In the genomic region with DNA sequence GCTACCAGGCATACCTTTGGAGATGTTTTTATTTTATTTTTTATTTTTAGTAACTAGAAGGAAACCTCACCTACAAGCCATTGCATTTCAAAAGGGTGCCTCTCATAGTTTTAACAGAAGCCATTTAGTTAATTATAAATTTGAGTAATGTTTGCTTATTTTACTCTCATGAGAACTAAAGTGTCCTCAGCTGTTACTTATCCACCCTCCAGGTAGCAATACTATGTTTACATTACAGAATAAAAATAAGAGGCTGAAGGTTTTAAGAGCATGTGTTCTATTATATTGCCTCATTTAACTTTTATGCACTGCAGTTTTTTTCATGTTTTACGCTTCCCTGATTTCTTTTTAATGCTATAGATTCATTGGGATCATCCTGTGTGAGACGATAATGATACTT, we compare ENCODE assay signal across 18 cellular contexts.
"Had no signal": no experiment of that assay in that cellular context is flagged by ENCODE, and none has a peak within 500 bp of the region (broad histone marks: within the 10 kb centered on the region; RNA-seq: fewer than 3 reads in every experiment).

No MANE protein-coding gene starts in this region.

- H3K4me3 Mint-ChIP-seq: activated CD4-positive, alpha-beta T cell treated with anti-CD3 and anti-CD28 coated beads, Interleukin-2, amount 10 ng/mL, durations not matched to agents 7 days and 5 days; activated naive CD4-positive, alpha-beta T cell treated with anti-CD3 and anti-CD28 coated beads, Interleukin-2, amount 50 U/mL, for 24 hours; brain; central memory CD8-positive, alpha-beta T cell; nephron; stimulated activated naive B cell treated with anti-CD40 and anti-IgM and Interleukin-4, amounts not matched to agents 10 μg/mL and 1 μg/mL and 100 μg/mL, for 72 hours had no signal

- H3K4me1 ChIP-seq: gastrocnemius medialis, heart right ventricle, right lobe of liver, transverse colon had no signal

- ATAC-seq: gastrocnemius medialis; heart right ventricle; left lobe of liver; right lobe of liver; stimulated activated naive B cell treated with anti-CD40 and anti-IgM and Interleukin-4, amounts not matched to agents 10 μg/mL and 1 μg/mL and 100 μg/mL, for 72 hours had no signal

- H3K4me3 ChIP-seq: gastrocnemius medialis, heart right ventricle, right lobe of liver, transverse colon had no signal

- H3K27ac ChIP-seq: gastrocnemius medialis, heart right ventricle, right lobe of liver, transverse colon had no signal

- H3K36me3 ChIP-seq: gastrocnemius medialis, heart right ventricle, right lobe of liver, transverse colon had no signal

- H3K27me3 ChIP-seq: gastrocnemius medialis, right lobe of liver, transverse colon had no signal

- H3K27ac Mint-ChIP-seq: activated CD4-positive, alpha-beta T cell treated with anti-CD3 and anti-CD28 coated beads, Interleukin-2, amount 10 ng/mL, durations not matched to agents 7 days and 5 days; activated naive CD4-positive, alpha-beta T cell treated with anti-CD3 and anti-CD28 coated beads, Interleukin-2, amount 50 U/mL, for 24 hours; brain; progenitor cell of endocrine pancreas; stimulated activated naive B cell treated with anti-CD40 and anti-IgM and Interleukin-4, amounts not matched to agents 10 μg/mL and 1 μg/mL and 100 μg/mL, for 72 hours had no signal

- H3K36me3 Mint-ChIP-seq: activated naive CD4-positive, alpha-beta T cell treated with anti-CD3 and anti-CD28 coated beads, Interleukin-2, amount 50 U/mL, for 24 hours; brain; stimulated activated naive B cell treated with anti-CD40 and anti-IgM and Interleukin-4, amounts not matched to agents 10 μg/mL and 1 μg/mL and 100 μg/mL, for 72 hours had no signal

- H3K4me1 Mint-ChIP-seq: activated CD4-positive, alpha-beta T cell treated with anti-CD3 and anti-CD28 coated beads, Interleukin-2, amount 10 ng/mL, durations not matched to agents 7 days and 5 days; activated naive CD4-positive, alpha-beta T cell treated with anti-CD3 and anti-CD28 coated beads, Interleukin-2, amount 50 U/mL, for 24 hours; brain; central memory CD8-positive, alpha-beta T cell; nephron; stimulated activated naive B cell treated with anti-CD40 and anti-IgM and Interleukin-4, amounts not matched to agents 10 μg/mL and 1 μg/mL and 100 μg/mL, for 72 hours had no signal

- H3K9me3 ChIP-seq: gastrocnemius medialis, heart right ventricle, right lobe of liver, transverse colon had no signal

- H3K9me3 Mint-ChIP-seq: activated CD4-positive, alpha-beta T cell treated with anti-CD3 and anti-CD28 coated beads, Interleukin-2, amount 10 ng/mL, durations not matched to agents 7 days and 5 days; activated naive CD4-positive, alpha-beta T cell treated with anti-CD3 and anti-CD28 coated beads, Interleukin-2, amount 50 U/mL, for 24 hours; brain; nephron; stimulated activated naive B cell treated with anti-CD40 and anti-IgM and Interleukin-4, amounts not matched to agents 10 μg/mL and 1 μg/mL and 100 μg/mL, for 72 hours had no signal

- H3K27me3 Mint-ChIP-seq: activated naive CD4-positive, alpha-beta T cell treated with anti-CD3 and anti-CD28 coated beads, Interleukin-2, amount 50 U/mL, for 24 hours; central memory CD8-positive, alpha-beta T cell; progenitor cell of endocrine pancreas; stimulated activated naive B cell treated with anti-CD40 and anti-IgM and Interleukin-4, amounts not matched to agents 10 μg/mL and 1 μg/mL and 100 μg/mL, for 72 hours had no signal

- DNase-seq: activated CD4-positive, alpha-beta T cell treated with anti-CD3 and anti-CD28 coated beads, Interleukin-2, amount 10 ng/mL, durations not matched to agents 7 days and 5 days; activated CD4-positive, CD25-positive, alpha-beta regulatory T cell; amniotic stem cell; effector memory CD4-positive, alpha-beta T cell; gastrocnemius medialis; heart right ventricle; mesendoderm; occipital lobe; right lobe of liver; stimulated activated naive B cell treated with anti-CD40 and anti-IgM and Interleukin-4, amounts not matched to agents 10 μg/mL and 1 μg/mL and 100 μg/mL, for 72 hours; substantia nigra; transverse colon had no signal
